ENCODE assay signal across 10 cellular contexts in the genomic region with DNA sequence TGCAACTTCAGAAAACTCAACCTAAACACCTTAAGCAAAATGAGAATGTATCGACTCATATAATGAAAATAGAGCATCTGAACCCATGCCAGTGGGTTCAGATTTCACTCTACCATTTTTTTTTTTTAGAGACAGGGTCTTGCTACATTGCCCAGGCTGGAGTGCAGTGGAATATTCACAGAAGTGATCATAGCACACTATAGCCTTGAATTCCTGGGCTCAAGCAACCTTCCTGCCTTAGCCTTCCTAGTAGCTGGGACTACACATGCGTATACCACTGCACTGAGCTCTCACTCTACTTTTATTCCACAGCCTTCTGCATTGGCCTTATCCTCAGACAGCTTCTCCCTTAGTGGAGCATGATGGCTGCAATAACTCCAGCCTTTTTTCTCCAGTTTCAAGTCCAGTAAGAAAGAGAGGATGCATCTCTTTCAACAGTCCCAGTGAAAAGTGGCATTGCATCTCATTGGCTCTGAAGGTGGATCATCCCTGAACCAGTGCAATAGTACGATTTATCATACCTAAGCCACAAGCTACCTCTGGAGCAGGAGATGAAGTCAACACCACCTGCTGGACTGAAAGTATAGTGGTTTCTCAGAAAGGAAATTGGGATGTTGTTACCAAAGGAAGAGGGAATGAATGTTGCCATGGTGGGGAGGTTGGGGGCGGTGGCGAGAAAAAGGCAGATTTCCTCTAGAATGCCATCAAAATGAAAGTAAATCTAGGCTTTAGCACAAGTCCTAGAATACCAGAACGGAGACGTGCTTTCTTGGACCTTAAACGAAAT. TPM values are rescaled to one million over a fixed set of nuclear protein-coding genes. Genes with fewer than 3 reads are reported as not detected.
DNase-seq lines count a peak whose midpoint lies in the region; ATAC-seq and TF ChIP-seq lines count a peak whose summit lies in the region.
"Had no signal": no experiment of that assay in that cellular context is flagged by ENCODE, and none has a peak within 500 bp of the region (broad histone marks: within the 10 kb centered on the region; RNA-seq: fewer than 3 reads in every experiment).

No MANE protein-coding gene starts in this region.

- H3K27me3 ChIP-seq in SK-N-SH (ENCODE audit: insufficient read depth) (no peaks in the 10 kb centered on the region), transverse colon (no peaks in the 10 kb centered on the region)

- H3K27ac Mint-ChIP-seq in glutamatergic neuron (ENCODE audit: unreplicated experiment) = no peak overlapping the region

- WGBS in SK-N-SH (ENCODE audit: low lambda C conversion rate) = 66% methylated on average over 8 of the region's 8 CpGs
- WGBS in transverse colon (ENCODE audit: low coverage in 1 of 2), 2 donors = 75 to 83% methylated on average over 7 to 8 of the region's 8 CpGs

- H3K27ac ChIP-seq in SK-N-SH (ENCODE audit: low read depth in 2 of 2, low read length in 1 of 2) = 0 out of 4 replicates have a peak overlapping the region, but pooled peaks of 1 of the 2 experiments have one; percentile 72
- peak overlapping the region; percentile 83 to 90 (median 86) for H3K27ac ChIP-seq in transverse colon

- POLR2A ChIA-PET in SK-N-SH (lab: Yijun Ruan, JAX) = no interaction called here

- H4K20me1 ChIP-seq in SK-N-SH (ENCODE audit: insufficient read depth) = no peaks in the 10 kb centered on the region

- H2AFZ ChIP-seq in SK-N-SH (ENCODE audit: low read depth) = no peak overlapping the region

- peak; percentile 30; the same call in 1 of the 2 replicates for TF ChIP-seq RAD21 in SK-N-SH (IDR thresholded peaks at IDR 0.05; ENCODE audit: low read length)

- DNase-seq in NCI-H82 (lab: John Stamatoyannopoulos, UW) = peak; percentile 30
- no peak for DNase-seq in NCI-H82 treated with DMSO at 0.1 percent for 48 hours (lab: John Stamatoyannopoulos, UW; ENCODE audit: unreplicated experiment)
- no peak for DNase-seq in SK-N-SH
- DNase-seq in glutamatergic neuron = no peak
- DNase-seq in transverse colon = no peak
- no peak for DNase-seq in NCI-H2029 treated with DMSO at 0.1 percent for 48 hours (lab: John Stamatoyannopoulos, UW)
- DNase-seq in NCI-H2107 treated with DMSO at 0.1 percent for 48 hours (lab: John Stamatoyannopoulos, UW; ENCODE audit: unreplicated experiment) = no peak
- DNase-seq: NCI-H446 had no signal

- TF ChIP-seq EP300 in SK-N-SH (IDR thresholded peaks at IDR 0.05; ENCODE audit: borderline replicate concordance in 1 of 2, low read depth in 1 of 2, low read length in 1 of 2) (no peak), transverse colon (IDR thresholded peaks at IDR 0.05; ENCODE audit: low read depth) (no peak)

- no peaks in the 10 kb centered on the region for H3K9me2 ChIP-seq in SK-N-SH

- no peaks in the 10 kb centered on the region for H3K79me2 ChIP-seq in SK-N-SH (ENCODE audit: insufficient read depth)

- TF ChIP-seq CTCF in SK-N-SH (IDR thresholded peaks at IDR 0.05) (peak; percentile 55), glutamatergic neuron (IDR thresholded peaks at IDR 0.05; ENCODE audit: partially characterized antibody, unreplicated experiment) (peak; percentile 26), transverse colon (IDR thresholded peaks at IDR 0.05) (peak in 4 of 5 experiments; percentile 27 to 52 (median 36))

- CTCF ChIA-PET in SK-N-SH (lab: Yijun Ruan, JAX) = interaction anchor here (1.3 kb wide), 1 partner anchor 10 kb away, joined by 3 read pairs; no protein-coding TSS in a partner anchor

- no peak overlapping the region for H3K9ac ChIP-seq in SK-N-SH

- ATAC-seq in HG03520 (IDR thresholded peaks at IDR 0.05; ENCODE audit: unreplicated experiment) = no peak

- no peak overlapping the region for H3K4me3 Mint-ChIP-seq in glutamatergic neuron (ENCODE audit: unreplicated experiment)

- 0 out of 2 replicates have a peak overlapping the region, but pooled peaks have one; percentile 77 for H3K4me2 ChIP-seq in SK-N-SH

- H3K27me3 Mint-ChIP-seq in glutamatergic neuron (ENCODE audit: unreplicated experiment) = peaks cover 1% of the 10 kb centered on the region

- no peak overlapping the region for H3K4me3 ChIP-seq in SK-N-SH (ENCODE audit: low read depth in 2 of 2, low read length in 1 of 2)
- no peak overlapping the region for H3K4me3 ChIP-seq in transverse colon

- no peak for TF ChIP-seq POLR2A in transverse colon (IDR thresholded peaks at IDR 0.05)

- peaks cover 10% of the 10 kb centered on the region for H3K36me3 Mint-ChIP-seq in glutamatergic neuron (ENCODE audit: unreplicated experiment)

- H3K4me1 Mint-ChIP-seq in glutamatergic neuron (ENCODE audit: low read depth, unreplicated experiment) = peaks cover 5% of the 10 kb centered on the region

- H3K36me3 ChIP-seq in SK-N-SH (replicated peaks in 1 of 2; ENCODE audit: control insufficient read depth in 1 of 2, insufficient read depth in 2 of 2, low read length in 1 of 2) (no peaks in the 10 kb centered on the region), transverse colon (no peaks in the 10 kb centered on the region)

- peaks cover 15% of the 10 kb centered on the region for H3F3A ChIP-seq in SK-N-SH (replicated peaks; ENCODE audit: insufficient read depth)

- H3K9me3 ChIP-seq in SK-N-SH = no peaks in the 10 kb centered on the region
- H3K9me3 ChIP-seq in transverse colon = no peaks in the 10 kb centered on the region

- H3K9me3 Mint-ChIP-seq in glutamatergic neuron (ENCODE audit: unreplicated experiment) = peaks cover 2% of the 10 kb centered on the region

- H3K4me1 ChIP-seq in SK-N-SH (ENCODE audit: control insufficient read depth in 1 of 2, insufficient read depth in 2 of 2, low read depth in 1 of 2, low read length in 1 of 2) (peaks cover 2 to 11% of the 10 kb centered on the region in 2 experiments; a peak in 2 of 4 replicates), transverse colon (peaks cover 0 to 32% (median 16%) of the 10 kb centered on the region in 4 donors)

- in situ Hi-C loops in transverse colon (cut with MboI; ENCODE audit: low pct_ligation_motif_present in 1 of 4, low pct_unique_long_range_greater_than_20kb in 1 of 4, low sequenced_read_pairs in 3 of 4) = no loop called here

- intact Hi-C loops in transverse colon (cut with DNase I; ENCODE audit: low total_unique reads) = no loop called here

TF ChIP-seq in SK-N-SH, 30 proteins besides CTCF, POLR2A, EP300 and RAD21:
- TF ChIP-seq, protein P1, sequence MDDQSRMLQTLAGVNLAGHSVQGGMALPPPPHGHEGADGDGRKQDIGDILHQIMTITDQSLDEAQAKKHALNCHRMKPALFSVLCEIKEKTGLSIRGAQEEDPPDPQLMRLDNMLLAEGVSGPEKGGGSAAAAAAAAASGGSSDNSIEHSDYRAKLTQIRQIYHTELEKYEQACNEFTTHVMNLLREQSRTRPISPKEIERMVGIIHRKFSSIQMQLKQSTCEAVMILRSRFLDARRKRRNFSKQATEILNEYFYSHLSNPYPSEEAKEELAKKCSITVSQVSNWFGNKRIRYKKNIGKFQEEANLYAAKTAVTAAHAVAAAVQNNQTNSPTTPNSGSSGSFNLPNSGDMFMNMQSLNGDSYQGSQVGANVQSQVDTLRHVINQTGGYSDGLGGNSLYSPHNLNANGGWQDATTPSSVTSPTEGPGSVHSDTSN (IDR thresholded peaks at IDR 0.05) = no peak
- peak; percentile 17; the same call in 1 of the 2 replicates for TF ChIP-seq SMC3 (IDR thresholded peaks at IDR 0.05; ENCODE audit: low read depth, low read length)

RNA-seq across cellular contexts. Expression of a gene that starts 2.0 kb away (rescaled TPM):
- polyA plus RNA-seq in SK-N-SH (2012; rRNA removed) = 12.0 and 21.6 TPM in 2 replicates
- polyA plus RNA-seq in SK-N-SH (2012; cell fraction: cytosol; rRNA removed) = 12.9 and 23.2 TPM in 2 replicates
- polyA plus RNA-seq in SK-N-SH (2012; cell fraction: nucleus; rRNA removed) = 25.5 and 31.9 TPM in 2 replicates
- total RNA-seq in glutamatergic neuron (ENCODE audit: unreplicated experiment) (not detected), transverse colon (100 to 1,000 TPM in 1 of 4 donors, 10 to 100 TPM in 3; 27.7 to 112 (median 71.7) TPM)
- total RNA-seq: dermis microvascular lymphatic vessel endothelial cell had no signal

Comparison
In these comparisons a context has a peak if more than half of its experiments do, and no peak if none do; other contexts are left out.
1. RNA of a gene that starts 2.0 kb away (total RNA-seq): 27.7 to 112 TPM in transverse colon; not detected in glutamatergic neuron (single experiment); every median in the first group is over 10 times any median in the second.
2. Peak in every context shown above with its lines, with median percentiles within 50 percentile points of each other: CTCF ChIP-seq.